ENCODE assay signal across 8 cellular contexts in the genomic region with DNA sequence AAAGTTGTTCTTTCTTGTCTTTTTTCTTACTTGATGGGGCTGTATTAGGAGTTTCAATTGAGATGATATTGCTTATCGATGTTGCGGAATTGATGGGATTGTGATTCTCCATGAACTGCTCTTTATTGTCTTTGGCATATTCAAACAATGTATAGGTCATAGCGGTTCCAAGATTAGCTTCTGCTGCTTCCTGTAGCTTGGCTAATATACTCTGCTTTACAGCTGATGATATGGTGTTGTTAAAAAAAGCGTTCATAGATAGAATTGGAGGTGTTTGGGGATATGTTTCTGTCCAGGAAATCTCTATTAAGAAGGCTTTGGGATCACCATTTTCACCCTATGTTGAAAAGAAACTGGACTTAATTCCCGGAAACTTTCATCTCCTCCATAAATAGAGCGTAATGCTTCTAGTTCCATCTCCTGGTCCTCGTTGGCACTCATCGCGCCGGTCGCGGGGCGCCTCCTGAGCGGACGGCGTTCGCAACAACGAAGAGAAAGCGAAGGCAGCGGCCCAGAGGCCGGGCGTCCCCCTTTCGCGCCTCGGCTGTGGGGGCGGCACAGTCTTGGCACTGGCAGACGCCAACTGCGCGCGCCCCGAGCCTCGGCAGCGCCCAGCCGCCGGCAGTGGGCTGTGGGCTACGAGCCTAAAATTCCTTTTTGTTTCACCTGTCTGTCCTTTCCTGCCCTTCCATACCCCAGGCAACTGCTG.
DNase-seq lines count a peak whose midpoint lies in the region; ATAC-seq and TF ChIP-seq lines count a peak whose summit lies in the region.
"Not testable (repeated sequence)": the region's sequence is repeated elsewhere in the genome, so short reads cannot be mapped to it uniquely, and the experiment has no call there.

No MANE protein-coding gene starts in this region.

- BruUV-seq in IMR-90 (replicated peaks; lab: Mats Ljungman, UMichigan): not testable (repeated sequence)

- H3K4me3 Mint-ChIP-seq in CD4-positive, CD25-positive, alpha-beta regulatory T cell: peak overlapping the region in 3 of 4 donors; percentile 1 to 84 (median 67)
- H3K4me3 Mint-ChIP-seq in activated T-helper 2 cell treated with anti-CD3 and anti-CD28 coated beads, Interferon-gamma antibody, Interleukin-2, Interleukin-4, amounts not matched to agents 10 μg/mL and 5 μg/mL and 100 μg/mL, durations not matched to agents 14 hours and 24 hours and 36 hours (ENCODE audit: low read depth): peak overlapping the region; percentile 70
- peak overlapping the region; percentile 78 for H3K4me3 Mint-ChIP-seq in memory B cell

- H2BK120ac ChIP-seq in IMR-90 (ENCODE audit: low read depth, low read length): not testable (repeated sequence)

- TF ChIP-seq RAD21 in IMR-90 (IDR thresholded peaks at IDR 0.05; ENCODE audit: low read length): not testable (repeated sequence)

- TF ChIP-seq POLR2A in IMR-90 (IDR thresholded peaks at IDR 0.05; ENCODE audit: low read depth, low read length): not testable (repeated sequence)

- not testable (repeated sequence) for H3K4ac ChIP-seq in IMR-90 (ENCODE audit: low read depth, low read length)

- intact Hi-C loops in IMR-90 (cut with micrococcal nuclease); activated T-helper 2 cell treated with anti-CD3 and anti-CD28 coated beads, Interferon-gamma antibody, Interleukin-2, Interleukin-4, amounts not matched to agents 10 μg/mL and 5 μg/mL and 100 μg/mL, durations not matched to agents 14 hours and 24 hours and 36 hours (cut with micrococcal nuclease): not testable (repeated sequence)

- not testable (repeated sequence) for DNase-seq in CD4-positive, CD25-positive, alpha-beta regulatory T cell; IMR-90; activated T-helper 2 cell treated with anti-CD3 and anti-CD28 coated beads, Interferon-gamma antibody, Interleukin-2, Interleukin-4, amounts not matched to agents 10 μg/mL and 5 μg/mL and 100 μg/mL, durations not matched to agents 14 hours and 24 hours and 36 hours (ENCODE audit: low spot score); epithelial cell of proximal tubule (ENCODE audit: low read depth); memory B cell (ENCODE audit: low spot score in 2 of 2); stimulated activated naive CD8-positive, alpha-beta T cell treated with anti-CD3 and anti-CD28 coated beads, Interleukin-15, Interleukin-2, amounts not matched to agents 100 U/mL and 50 U/mL, for 24 hours

- H3K27ac ChIP-seq in CD4-positive, CD25-positive, alpha-beta regulatory T cell (ENCODE audit: insufficient read depth, low read length, poor library complexity, severe bottlenecking); IMR-90 (ENCODE audit: insufficient read depth, low read length): not testable (repeated sequence)

- not testable (repeated sequence) for H3K9me3 Mint-ChIP-seq in CD4-positive, CD25-positive, alpha-beta regulatory T cell; activated T-helper 2 cell treated with anti-CD3 and anti-CD28 coated beads, Interferon-gamma antibody, Interleukin-2, Interleukin-4, amounts not matched to agents 10 μg/mL and 5 μg/mL and 100 μg/mL, durations not matched to agents 14 hours and 24 hours and 36 hours; memory B cell

- POLR2A ChIA-PET in IMR-90 (lab: Charles Lee; ENCODE audit: unreplicated experiment): not testable (repeated sequence)

- H3K27me3 Mint-ChIP-seq in CD4-positive, CD25-positive, alpha-beta regulatory T cell: peaks cover 59% of the 10 kb centered on the region
- H3K27me3 Mint-ChIP-seq in activated T-helper 2 cell treated with anti-CD3 and anti-CD28 coated beads, Interferon-gamma antibody, Interleukin-2, Interleukin-4, amounts not matched to agents 10 μg/mL and 5 μg/mL and 100 μg/mL, durations not matched to agents 14 hours and 24 hours and 36 hours (ENCODE audit: low read depth): peaks cover 39% of the 10 kb centered on the region
- H3K27me3 Mint-ChIP-seq in memory B cell: not testable (repeated sequence)

- H3K4me3 ChIP-seq in CD4-positive, CD25-positive, alpha-beta regulatory T cell (ENCODE audit: low read depth, low read length): not testable (repeated sequence)
- H3K4me3 ChIP-seq in IMR-90 (ENCODE audit: insufficient read depth, low read depth, low read length): peak overlapping the region; percentile 39
- H3K4me3 ChIP-seq in epithelial cell of proximal tubule (ENCODE audit: low read depth, low read length): peak overlapping the region; percentile 37

- H2AK5ac ChIP-seq in IMR-90 (ENCODE audit: low read depth, low read length): not testable (repeated sequence)

- H3K4me1 Mint-ChIP-seq in CD4-positive, CD25-positive, alpha-beta regulatory T cell; activated T-helper 2 cell treated with anti-CD3 and anti-CD28 coated beads, Interferon-gamma antibody, Interleukin-2, Interleukin-4, amounts not matched to agents 10 μg/mL and 5 μg/mL and 100 μg/mL, durations not matched to agents 14 hours and 24 hours and 36 hours (ENCODE audit: low read depth); memory B cell: not testable (repeated sequence)

- CTCF ChIA-PET in IMR-90 (lab: Yijun Ruan, JAX): not testable (repeated sequence)

- in situ Hi-C loops in IMR-90 (cut with MboI; ENCODE audit: low sequenced_read_pairs): not testable (repeated sequence)

- H2BK20ac ChIP-seq in IMR-90 (ENCODE audit: low read depth, low read length): not testable (repeated sequence)

- H3K18ac ChIP-seq in IMR-90 (ENCODE audit: low read depth, low read length): not testable (repeated sequence)

- dilution Hi-C loops in IMR-90 (cut with HindIII; ENCODE audit: low sequenced_read_pairs, unreplicated experiment): not testable (repeated sequence)

- not testable (repeated sequence) for H4K5ac ChIP-seq in IMR-90 (ENCODE audit: low read depth, low read length)

- H3K14ac ChIP-seq in IMR-90 (replicated peaks; ENCODE audit: low read depth, low read length): not testable (repeated sequence)

- H2AFZ ChIP-seq in IMR-90 (replicated peaks; ENCODE audit: low read length, poor library complexity): not testable (repeated sequence)

- H2BK5ac ChIP-seq in IMR-90 (ENCODE audit: low read depth, low read length, poor library complexity, severe bottlenecking): not testable (repeated sequence)

- H3K27ac Mint-ChIP-seq in CD4-positive, CD25-positive, alpha-beta regulatory T cell; activated T-helper 2 cell treated with anti-CD3 and anti-CD28 coated beads, Interferon-gamma antibody, Interleukin-2, Interleukin-4, amounts not matched to agents 10 μg/mL and 5 μg/mL and 100 μg/mL, durations not matched to agents 14 hours and 24 hours and 36 hours; memory B cell: not testable (repeated sequence)

- peak; percentile 90 to 92 for ATAC-seq in CD4-positive, CD25-positive, alpha-beta regulatory T cell (ENCODE audit: low read depth in 2 of 2)
- ATAC-seq in GM19397 (IDR thresholded peaks at IDR 0.05; ENCODE audit: unreplicated experiment) (peak; percentile 80), HG02763 (IDR thresholded peaks at IDR 0.05; ENCODE audit: unreplicated experiment) (peak; percentile 83), IMR-90 (ENCODE audit: low read depth) (peak; percentile 73), memory B cell (ENCODE audit: low read depth) (peak; percentile 99)
- ATAC-seq in stimulated activated naive CD8-positive, alpha-beta T cell treated with anti-CD3 and anti-CD28 coated beads, Interleukin-15, Interleukin-2, amounts not matched to agents 100 U/mL and 50 U/mL, for 24 hours: peak; percentile 97

- no CpG with 5 or more reads among the region's 36 CpGs for WGBS in IMR-90 (ENCODE audit: extremely low coverage in 2 of 2, insufficient read length in 1 of 2), 2 experiments

- H3K36me3 Mint-ChIP-seq in CD4-positive, CD25-positive, alpha-beta regulatory T cell; activated T-helper 2 cell treated with anti-CD3 and anti-CD28 coated beads, Interferon-gamma antibody, Interleukin-2, Interleukin-4, amounts not matched to agents 10 μg/mL and 5 μg/mL and 100 μg/mL, durations not matched to agents 14 hours and 24 hours and 36 hours (ENCODE audit: low read depth); memory B cell: not testable (repeated sequence)

- not testable (repeated sequence) for H3K79me1 ChIP-seq in IMR-90 (ENCODE audit: low read depth in 1 of 2, low read length in 2 of 2)

- not testable (repeated sequence) for H4K8ac ChIP-seq in IMR-90 (ENCODE audit: low read depth in 2 of 2, low read length in 2 of 2)

- TF ChIP-seq CTCF in IMR-90 (conservative IDR thresholded peaks at IDR 0.05; ENCODE audit: low read depth, low read length); epithelial cell of proximal tubule (conservative IDR thresholded peaks at IDR 0.05; ENCODE audit: low read depth, low read length): not testable (repeated sequence)

- H3K9me1 ChIP-seq in IMR-90 (ENCODE audit: insufficient read depth, low read length): not testable (repeated sequence)

- H3K9ac ChIP-seq in IMR-90 (ENCODE audit: low read depth, low read length): not testable (repeated sequence)

- H3K56ac ChIP-seq in IMR-90 (ENCODE audit: extremely low read depth, insufficient read depth, low read length): not testable (repeated sequence)

- peaks cover 12% of the 10 kb centered on the region for H3K27me3 ChIP-seq in CD4-positive, CD25-positive, alpha-beta regulatory T cell (ENCODE audit: control insufficient read depth, insufficient read depth, low read length)
- peaks cover 13% of the 10 kb centered on the region for H3K27me3 ChIP-seq in IMR-90 (ENCODE audit: control insufficient read depth, insufficient read depth, low read length)

- not testable (repeated sequence) for H3K4me1 ChIP-seq in CD4-positive, CD25-positive, alpha-beta regulatory T cell (ENCODE audit: control insufficient read depth, insufficient read depth, low read length, poor library complexity, severe bottlenecking); IMR-90 (ENCODE audit: control insufficient read depth, insufficient read depth, low read length)

- H2AK9ac ChIP-seq in IMR-90 (replicated peaks; ENCODE audit: low read depth, low read length, poor library complexity): not testable (repeated sequence)

- not testable (repeated sequence) for H3K36me3 ChIP-seq in CD4-positive, CD25-positive, alpha-beta regulatory T cell (ENCODE audit: control insufficient read depth, insufficient read depth, low read length); IMR-90 (ENCODE audit: control insufficient read depth, insufficient read depth, low read length)

- not testable (repeated sequence) for H4K91ac ChIP-seq in IMR-90 (ENCODE audit: insufficient read depth, low read depth, low read length)

- H2BK15ac ChIP-seq in IMR-90 (ENCODE audit: low read depth, low read length): not testable (repeated sequence)

- H3K23ac ChIP-seq in IMR-90 (ENCODE audit: low read depth, low read length): not testable (repeated sequence)

- not testable (repeated sequence) for H4K20me1 ChIP-seq in IMR-90 (ENCODE audit: insufficient read depth, low read length)

- not testable (repeated sequence) for H3K9me3 ChIP-seq in CD4-positive, CD25-positive, alpha-beta regulatory T cell (ENCODE audit: control insufficient read depth in 2 of 2, low read length in 2 of 2); IMR-90 (ENCODE audit: control insufficient read depth, insufficient read depth, low read length)

- H3K4me2 ChIP-seq in IMR-90 (ENCODE audit: low read depth, low read length): peak overlapping the region; percentile 78
